In genomic region chr19:15251010-15251748, GRCh38 we compare ENCODE assay signal across 11 cellular contexts. TPM values are rescaled to one million over a fixed set of nuclear protein-coding genes. Genes with fewer than 3 reads are reported as not detected.
A peak's percentile ranks its signal among the peaks of the same experiment; 100 is the strongest.
DNase-seq lines count a peak whose midpoint lies in the region; ATAC-seq and TF ChIP-seq lines count a peak whose summit lies in the region.
"Had no signal": no experiment of that assay in that cellular context is flagged by ENCODE, and none has a peak within 500 bp of the region (broad histone marks: within the 10 kb centered on the region; RNA-seq: fewer than 3 reads in every experiment).

No MANE protein-coding gene starts in this region.

- in situ Hi-C loops in gastrocnemius medialis (cut with MboI; ENCODE audit: low sequenced_read_pairs in 4 of 4), result loop anchor here in 2 of 4 donors (25.0 kb wide), 2 partner anchors 111 to 186 kb away; partner anchors contain the start of gene WIZ (in 2 of the 2)

- intact Hi-C loops in ascending aorta (cut with DNase I) (loop anchor here (1.0 to 5.0 kb wide), 6 partner anchors 56 to 1081 kb away; partner anchors contain the start of genes SYDE1 and WIZ), left ventricle myocardium inferior (cut with micrococcal nuclease) (no loop called here), gastrocnemius medialis (cut with DNase I; ENCODE audit: low total_unique reads) (loop anchor here (2.0 to 5.0 kb wide), 4 partner anchors 30 to 196 kb away; partner anchors contain the start of genes AKAP8 and WIZ)

- peak overlapping the region; percentile 37 to 49 for H3K4me3 ChIP-seq in ascending aorta
- peak overlapping the region; percentile 46 for H3K4me3 ChIP-seq in left ventricle myocardium inferior
- H3K4me3 ChIP-seq in gastrocnemius medialis, result peak overlapping the region; percentile 16 to 45 (median 29)

- peaks cover 44 to 71% of the 10 kb centered on the region in 2 donors for H3K4me1 ChIP-seq in ascending aorta
- H3K4me1 ChIP-seq in left ventricle myocardium inferior, result peaks cover 87% of the 10 kb centered on the region
- H3K4me1 ChIP-seq in gastrocnemius medialis, result peaks cover 77 to 78% of the 10 kb centered on the region in 2 donors

- TF ChIP-seq CTCF in ascending aorta (IDR thresholded peaks at IDR 0.05), result no peak
- TF ChIP-seq CTCF in left ventricle myocardium inferior (IDR thresholded peaks at IDR 0.05; ENCODE audit: borderline replicate concordance), result no peak
- no peak for TF ChIP-seq CTCF in gastrocnemius medialis (IDR thresholded peaks at IDR 0.05 in 4 of 5, conservative IDR thresholded peaks at IDR 0.05 in 1 of 5)

- TF ChIP-seq POLR2A in gastrocnemius medialis (IDR thresholded peaks at IDR 0.05), result no peak

- DNase-seq in COLO829 (ENCODE audit: low spot score) (peak; percentile 51), ascending aorta (ENCODE audit: low spot score in 2 of 2) (peak in 1 of 2 donors; percentile 90), left ventricle myocardium inferior (no peak), gastrocnemius medialis (peak; percentile 33 to 57), HK-2 (ENCODE audit: unreplicated experiment) (no peak), NCI-H1105 treated with DMSO at 0.1 percent for 48 hours (lab: John Stamatoyannopoulos, UW) (no peak), NCI-H2196 (lab: John Stamatoyannopoulos, UW; ENCODE audit: unreplicated experiment) (no peak)
- DNase-seq in activated CD8-positive, alpha-beta memory T cell treated with anti-CD3 and anti-CD28 coated beads, Interleukin-2, amount 50 U/mL, for 48 hours, result no peak
- DNase-seq: activated CD8-positive, alpha-beta T cell treated with anti-CD3 and anti-CD28 coated beads for 36 hours; DND-41; KG1 had no signal

- H3K9me3 ChIP-seq in ascending aorta (no peaks in the 10 kb centered on the region), left ventricle myocardium inferior (replicated peaks) (no peaks in the 10 kb centered on the region), gastrocnemius medialis (no peaks in the 10 kb centered on the region)

- no peaks in the 10 kb centered on the region for H3K27me3 ChIP-seq in ascending aorta
- no peaks in the 10 kb centered on the region for H3K27me3 ChIP-seq in left ventricle myocardium inferior (ENCODE audit: low read depth)
- no peaks in the 10 kb centered on the region for H3K27me3 ChIP-seq in gastrocnemius medialis

- H3K27ac ChIP-seq in ascending aorta (peak overlapping the region; percentile 96 to 99), left ventricle myocardium inferior (replicated peaks) (peak overlapping the region; percentile 96), gastrocnemius medialis (peak overlapping the region; percentile 84 to 96 (median 90))

- H3K36me3 ChIP-seq in ascending aorta, result peaks cover 35 to 47% of the 10 kb centered on the region in 2 donors
- peaks cover 57% of the 10 kb centered on the region for H3K36me3 ChIP-seq in left ventricle myocardium inferior
- peaks cover 0 to 39% of the 10 kb centered on the region in 2 donors for H3K36me3 ChIP-seq in gastrocnemius medialis

- peak; percentile 27 to 32 for ATAC-seq in gastrocnemius medialis
- ATAC-seq: activated CD8-positive, alpha-beta T cell treated with anti-CD3 and anti-CD28 coated beads for 36 hours had no signal

RNA-seq across cellular contexts. Expression of gene EPHX3, which starts 18.9 kb away (rescaled TPM):
- total RNA-seq in ascending aorta (not detected), left ventricle myocardium inferior (not detected), gastrocnemius medialis (not detected)
- total RNA-seq: activated CD8-positive, alpha-beta T cell treated with anti-CD3 and anti-CD28 coated beads for 36 hours had no signal

RNA-seq across cellular contexts. Expression of gene NOTCH3, which starts 50.4 kb away (rescaled TPM):
- total RNA-seq in ascending aorta (524 TPM), left ventricle myocardium inferior (21.7 TPM), gastrocnemius medialis (10 to 100 TPM in 3 of 4 donors, 1 to 10 TPM in 1; 6.4 to 53.3 (median 32.7) TPM)

Comparison
In these comparisons a context has a peak if more than half of its experiments do, and no peak if none do; other contexts are left out.
1. DNase-seq: peak in COLO829 (single experiment) and gastrocnemius medialis (2 of 2); none in left ventricle myocardium inferior (single experiment), activated CD8-positive, alpha-beta memory T cell treated with anti-CD3 and anti-CD28 coated beads, Interleukin-2, amount 50 U/mL, for 48 hours (single experiment), HK-2 (single experiment), NCI-H1105 treated with DMSO at 0.1 percent for 48 hours (single experiment) and NCI-H2196 (single experiment).
2. Peak in every context shown above with its lines, with median percentiles within 50 percentile points of each other: H3K27ac ChIP-seq and H3K4me3 ChIP-seq.